19 cellular contexts compared by ENCODE assay signal in the genomic region with DNA sequence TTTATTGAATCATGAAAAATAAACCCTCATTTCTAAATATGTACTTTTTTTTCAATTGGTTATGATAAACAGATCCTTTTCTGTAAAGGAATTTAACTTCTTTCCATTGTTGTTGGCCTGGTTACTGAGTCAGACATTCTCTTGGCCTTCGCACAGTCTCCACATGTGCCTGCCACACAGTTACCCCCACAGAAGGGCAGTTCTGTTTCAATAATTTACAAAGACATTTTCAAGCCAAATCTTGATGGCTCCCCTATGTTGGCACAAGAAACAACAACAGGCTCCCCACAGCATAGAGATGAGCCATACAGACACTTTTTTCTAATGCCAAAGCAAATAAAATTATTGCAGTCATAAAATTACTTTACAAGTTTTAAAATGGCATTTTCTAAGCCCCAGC. TPM values are rescaled to one million over a fixed set of nuclear protein-coding genes. Genes with fewer than 3 reads are reported as not detected.
A peak's percentile ranks its signal among the peaks of the same experiment; 100 is the strongest.
DNase-seq lines count a peak whose midpoint lies in the region; ATAC-seq and TF ChIP-seq lines count a peak whose summit lies in the region.
"Had no signal": no experiment of that assay in that cellular context is flagged by ENCODE, and none has a peak within 500 bp of the region (broad histone marks: within the 10 kb centered on the region; RNA-seq: fewer than 3 reads in every experiment).

No MANE protein-coding gene starts in this region.

- H3K36me3 ChIP-seq in vagina: no peaks in the 10 kb centered on the region
- H3K36me3 ChIP-seq: HAP-1, left ventricle myocardium inferior had no signal

- H3K36me3 Mint-ChIP-seq in HFFc6 (ENCODE audit: low read depth) (peaks cover 36% of the 10 kb centered on the region), chondrocyte (ENCODE audit: low read depth) (peaks cover 10% of the 10 kb centered on the region)
- H3K36me3 Mint-ChIP-seq: IgD-negative memory B cell had no signal

- no peaks in the 10 kb centered on the region for H3K27me3 ChIP-seq in vagina

- DNase-seq in HFFc6 (peak; percentile 28), chondrocyte (ENCODE audit: low spot score) (no peak), lung microvascular endothelial cell (ENCODE audit: low read depth in 2 of 2) (peak; percentile 5 to 29), vagina (ENCODE audit: extremely low spot score in 2 of 2) (no peak)
- no peak for DNase-seq in activated naive CD4-positive, alpha-beta T cell treated with anti-CD3 and anti-CD28 coated beads, Interleukin-2, amount 50 U/mL, for 16 hours
- DNase-seq: activated B cell treated with CpG ODN at 0.5 μM for 24 hours; anterior cingulate cortex; left ventricle myocardium inferior; naive thymus-derived CD4-positive, alpha-beta T cell; NCI-H1092; NCI-H2171; psoas muscle; stimulated activated CD4-positive, alpha-beta T cell treated with anti-CD3 and anti-CD28 coated beads, Interleukin-15, amount 100 ng/mL, for 24 hours; substantia nigra had no signal

- no peaks in the 10 kb centered on the region for H3K9me3 ChIP-seq in vagina
- H3K9me3 ChIP-seq: HAP-1, left ventricle myocardium inferior, psoas muscle had no signal

- H3K27me3 Mint-ChIP-seq in HFFc6 (ENCODE audit: insufficient read depth) (no peaks in the 10 kb centered on the region), chondrocyte (ENCODE audit: low read depth) (no peaks in the 10 kb centered on the region)

- intact Hi-C loops in vagina (cut with DNase I): no loop called here

- no peak for TF ChIP-seq POLR2A in vagina (IDR thresholded peaks at IDR 0.05)

- H3K4me1 Mint-ChIP-seq in HFFc6 (ENCODE audit: low read depth) (peaks cover 75% of the 10 kb centered on the region), chondrocyte (ENCODE audit: low read depth) (peaks cover 24% of the 10 kb centered on the region)
- H3K4me1 Mint-ChIP-seq: activated B cell treated with CpG ODN at 0.5 μM for 24 hours; IgD-negative memory B cell; naive thymus-derived CD4-positive, alpha-beta T cell had no signal

- no peak overlapping the region for H3K4me3 Mint-ChIP-seq in HFFc6
- H3K4me3 Mint-ChIP-seq in chondrocyte (ENCODE audit: unreplicated experiment): no peak overlapping the region
- H3K4me3 Mint-ChIP-seq: activated B cell treated with CpG ODN at 0.5 μM for 24 hours; IgD-negative memory B cell; naive thymus-derived CD4-positive, alpha-beta T cell had no signal

- H3K27ac ChIP-seq in vagina: peak overlapping the region; percentile 10
- H3K27ac ChIP-seq: left ventricle myocardium inferior, psoas muscle had no signal

- H3K9me3 Mint-ChIP-seq in HFFc6: no peaks in the 10 kb centered on the region
- no peaks in the 10 kb centered on the region for H3K9me3 Mint-ChIP-seq in chondrocyte (ENCODE audit: low read depth)
- H3K9me3 Mint-ChIP-seq: activated B cell treated with CpG ODN at 0.5 μM for 24 hours had no signal

- TF ChIP-seq CTCF in HFFc6 (IDR thresholded peaks at IDR 0.05) (no peak), chondrocyte (IDR thresholded peaks at IDR 0.05) (no peak), vagina (IDR thresholded peaks at IDR 0.05) (no peak)

- no peak for ATAC-seq in GM21367 (IDR thresholded peaks at IDR 0.05; ENCODE audit: unreplicated experiment)
- no peak for ATAC-seq in GM21737 (IDR thresholded peaks at IDR 0.05; ENCODE audit: unreplicated experiment)
- ATAC-seq: naive thymus-derived CD4-positive, alpha-beta T cell; psoas muscle had no signal

- peak overlapping the region; percentile 81 for H3K27ac Mint-ChIP-seq in HFFc6
- peak overlapping the region; percentile 36 for H3K27ac Mint-ChIP-seq in chondrocyte (ENCODE audit: unreplicated experiment)
- H3K27ac Mint-ChIP-seq: activated B cell treated with CpG ODN at 0.5 μM for 24 hours, IgD-negative memory B cell had no signal

- H3K4me3 ChIP-seq in vagina: no peak overlapping the region
- H3K4me3 ChIP-seq: HAP-1, left ventricle myocardium inferior, psoas muscle had no signal

- no peaks in the 10 kb centered on the region for H3K4me1 ChIP-seq in vagina
- H3K4me1 ChIP-seq: HAP-1, left ventricle myocardium inferior, psoas muscle had no signal

RNA-seq across cellular contexts. Expression of gene BEND6, which starts 55.6 kb away (rescaled TPM):
- 10 to 100 TPM in 3 of 6 experiments, 1 to 10 TPM in 3; 9.4 to 11.0 (median 10.0) TPM for total RNA-seq in HFFc6 (2021; fragmentation: NEBNext Ultra II Directional; extraction: Animal tissue kit (Norgen Biotek cat#: 25700))
- total RNA-seq in chondrocyte (8.9 to 15.8 TPM (median 10.9 TPM) in 3 replicates), lung microvascular endothelial cell (0.22 TPM in 1 of 2 replicates, not detected in the other), vagina (1.5 TPM)
- total RNA-seq: activated B cell treated with CpG ODN at 0.5 μM for 24 hours; T-helper 1 cell treated with Interleukin-12 subunit alpha and Interleukin-12 subunit beta and Interleukin-4 antibody, amounts not matched to agents 30 ng/mL and 1 ng/mL, for 36 hours had no signal

Comparison
In these comparisons a context has a peak if more than half of its experiments do, and no peak if none do; other contexts are left out.
1. DNase-seq: peak in HFFc6 (single experiment) and lung microvascular endothelial cell (2 of 2); none in chondrocyte (single experiment), vagina (0 of 2) and activated naive CD4-positive, alpha-beta T cell treated with anti-CD3 and anti-CD28 coated beads, Interleukin-2, amount 50 U/mL, for 16 hours (single experiment).